Comparison of ENCODE assay signal across 8 cellular contexts in genomic region chr6:166512567-166512966, GRCh38.
DNase-seq lines count a peak whose midpoint lies in the region; ATAC-seq lines count a peak whose summit lies in the region.

No MANE protein-coding gene starts in this region.

- no peaks in the 10 kb centered on the region for H3K9me3 ChIP-seq in HAP-1

- H3K36me3 ChIP-seq in HAP-1 (replicated peaks) = no peaks in the 10 kb centered on the region

- in situ Hi-C loops in HAP-1 (cut with MboI; ENCODE audit: low sequenced_read_pairs) = no loop called here

- ATAC-seq in GM18907 (IDR thresholded peaks at IDR 0.05; ENCODE audit: unreplicated experiment) = peak; percentile 90
- ATAC-seq in HG02870 (IDR thresholded peaks at IDR 0.05; ENCODE audit: unreplicated experiment) = peak; percentile 95

- no peak overlapping the region for H3K4me3 ChIP-seq in HAP-1

- DNase-seq in UCSD-AML1 (lab: John Stamatoyannopoulos, UW; ENCODE audit: unreplicated experiment) (peak; percentile 32), SIG-M5 (lab: John Stamatoyannopoulos, UW) (no peak), NCI-H69 (lab: John Stamatoyannopoulos, UW) (no peak), HAP-1 (ENCODE audit: low spot score in 2 of 2) (no peak), NCI-H2196 (lab: John Stamatoyannopoulos, UW; ENCODE audit: unreplicated experiment) (no peak)
- DNase-seq in stimulated activated CD4-positive, alpha-beta T cell treated with anti-CD3 and anti-CD28 coated beads, Interleukin-2, amount 100 ng/mL, for 24 hours = peak; percentile 28 to 30

- H3K27me3 ChIP-seq in HAP-1 (ENCODE audit: low read depth) = no peaks in the 10 kb centered on the region

- no peaks in the 10 kb centered on the region for H3K4me1 ChIP-seq in HAP-1

Comparison
In these comparisons a context has a peak if more than half of its experiments do, and no peak if none do; other contexts are left out.
1. DNase-seq: peak in UCSD-AML1 (single experiment) and stimulated activated CD4-positive, alpha-beta T cell treated with anti-CD3 and anti-CD28 coated beads, Interleukin-2, amount 100 ng/mL, for 24 hours (2 of 2); none in SIG-M5 (single experiment), NCI-H69 (single experiment), HAP-1 (0 of 2) and NCI-H2196 (single experiment).